Comparison of ENCODE assay signal across 11 cellular contexts in genomic region chr7:102689436-102690282, GRCh38. TPM values are rescaled to one million over a fixed set of nuclear protein-coding genes. Genes with fewer than 3 reads are reported as not detected.
DNase-seq lines count a peak whose midpoint lies in the region; ATAC-seq and TF ChIP-seq lines count a peak whose summit lies in the region.
"Not testable (repeated sequence)": the region's sequence is repeated elsewhere in the genome, so short reads cannot be mapped to it uniquely, and the experiment has no call there.
"Had no signal": no experiment of that assay in that cellular context is flagged by ENCODE, and none has a peak within 500 bp of the region (broad histone marks: within the 10 kb centered on the region; RNA-seq: fewer than 3 reads in every experiment).

No MANE protein-coding gene starts in this region.

- peak overlapping the region; percentile 58 for H3K4me3 Mint-ChIP-seq in CD4-positive, alpha-beta T cell

- H3K27me3 Mint-ChIP-seq in CD4-positive, alpha-beta T cell = not testable (repeated sequence)

- POLR2A ChIA-PET in CD4-positive, alpha-beta T cell (lab: Charles Lee) = not testable (repeated sequence)

- not testable (repeated sequence) for TF ChIP-seq CTCF in CD4-positive, alpha-beta T cell (IDR thresholded peaks at IDR 0.05); heart left ventricle (IDR thresholded peaks at IDR 0.05)

- TF ChIP-seq POLR2A in heart left ventricle (IDR thresholded peaks at IDR 0.05) = not testable (repeated sequence)

- peak overlapping the region in 2 of 12 donors; percentile 28 to 43 for H3K4me3 ChIP-seq in heart left ventricle

- H3K4me1 ChIP-seq in heart left ventricle = not testable (repeated sequence)

- not testable (repeated sequence) for H3K27ac ChIP-seq in CD4-positive, alpha-beta T cell (ENCODE audit: low read depth, low read length); heart left ventricle

- ATAC-seq in CD4-positive, alpha-beta T cell (ENCODE audit: poor library complexity) = peak; percentile 72
- ATAC-seq in GM19025 (IDR thresholded peaks at IDR 0.05; ENCODE audit: low read depth, unreplicated experiment) (peak; percentile 53), GM21619 (IDR thresholded peaks at IDR 0.05; ENCODE audit: unreplicated experiment) (peak; percentile 72), HG02970 (IDR thresholded peaks at IDR 0.05; ENCODE audit: low FRiP score, unreplicated experiment) (peak; percentile 53), HG03520 (IDR thresholded peaks at IDR 0.05; ENCODE audit: unreplicated experiment) (peak; percentile 84), heart left ventricle (peak in 3 of 4 donors; percentile 43 to 44 (median 43))

- H3K27ac Mint-ChIP-seq in CD4-positive, alpha-beta T cell = peak overlapping the region; percentile 82

- CTCF ChIA-PET in CD4-positive, alpha-beta T cell (lab: Charles Lee) = not testable (repeated sequence)

- WGBS in heart left ventricle, 4 donors = 37 to 48% methylated on average over 14 to 15 of the region's 74 CpGs; no CpG with 5 or more reads in 2 of the 4 donors

- intact Hi-C loops in CD4-positive, alpha-beta T cell (cut with DNase I, micrococcal nuclease); heart left ventricle (cut with DNase I): not testable (repeated sequence)

- not testable (repeated sequence) for H3K36me3 ChIP-seq in heart left ventricle

- DNase-seq in CD4-positive, alpha-beta T cell = peak in 2 of 10 experiments; percentile 40
- DNase-seq in activated CD4-positive, alpha-beta T cell treated with anti-CD3 and anti-CD28 coated beads for 48 hours = peak; percentile 17
- DNase-seq in heart left ventricle = peak in 1 of 5 donors; percentile 56
- peak; percentile 25 for DNase-seq in stimulated activated CD4-positive, alpha-beta T cell treated with anti-CD3 and anti-CD28 coated beads, Interleukin-15, amount 100 ng/mL, for 24 hours

- not testable (repeated sequence) for H3K9me3 Mint-ChIP-seq in CD4-positive, alpha-beta T cell

- H3K9me3 ChIP-seq in CD4-positive, alpha-beta T cell (ENCODE audit: control insufficient read depth, low read length); heart left ventricle: not testable (repeated sequence)

- not testable (repeated sequence) for H3K36me3 Mint-ChIP-seq in CD4-positive, alpha-beta T cell (ENCODE audit: low read depth)

- not testable (repeated sequence) for H3K27me3 ChIP-seq in CD4-positive, alpha-beta T cell (ENCODE audit: control insufficient read depth, insufficient read depth, low read length); heart left ventricle

- H3K4me1 Mint-ChIP-seq in CD4-positive, alpha-beta T cell (ENCODE audit: low read depth) = not testable (repeated sequence)

RNA-seq across cellular contexts. Expression of gene POLR2J2, which starts 18.2 kb away (rescaled TPM):
- total RNA-seq in CD4-positive, alpha-beta T cell = 10 to 100 TPM; 76.6 to 81.3 TPM
- 10 to 100 TPM in 1 of 9 donors, 1 to 10 TPM in 6, under 1 TPM in 1, not detected in 1; 0.79 to 12.9 (median 3.3) TPM for total RNA-seq in heart left ventricle
- polyA plus RNA-seq in heart left ventricle = 1 to 10 TPM in 1 of 2 donors, under 1 TPM in 1; 0.98 to 5.1 TPM

RNA-seq across cellular contexts. Expression of gene SPDYE2B, which starts 39.5 kb away (rescaled TPM):
- total RNA-seq in CD4-positive, alpha-beta T cell = not detected
- total RNA-seq in heart left ventricle = not detected
- polyA plus RNA-seq in heart left ventricle = not detected
- total RNA-seq: osteocyte; RPMI7951; T-helper 2 cell treated with Interferon-gamma antibody and Interleukin-4, amounts not matched to agents 100 ng/mL and 5 ng/mL, for 36 hours had no signal

RNA-seq across cellular contexts. Expression of gene UPK3BL1, which starts 47.1 kb away (rescaled TPM):
- total RNA-seq in CD4-positive, alpha-beta T cell = 10 to 100 TPM; 27.2 to 28.4 TPM
- total RNA-seq in heart left ventricle = 10 to 100 TPM in 7 of 9 donors, 1 to 10 TPM in 2; 6.0 to 29.2 (median 12.8) TPM
- polyA plus RNA-seq in heart left ventricle = 10 to 100 TPM in 1 of 2 donors, 1 to 10 TPM in 1; 8.3 to 30.9 TPM

RNA-seq across cellular contexts. Expression of gene FAM185A, which starts 59.1 kb away (rescaled TPM):
- 1 to 10 TPM; 4.5 to 4.9 TPM for total RNA-seq in CD4-positive, alpha-beta T cell
- 10 to 100 TPM in 1 of 9 donors, 1 to 10 TPM in 8; 5.6 to 10.2 (median 8.4) TPM for total RNA-seq in heart left ventricle
- polyA plus RNA-seq in heart left ventricle = 1 to 10 TPM; 3.4 to 6.0 TPM

Comparison
In these comparisons a context has a peak if more than half of its experiments do, and no peak if none do; other contexts are left out.
1. RNA of gene POLR2J2, which starts 18.2 kb away (total RNA-seq): 76.6 to 81.3 TPM in CD4-positive, alpha-beta T cell; 0.79 to 12.9 TPM in heart left ventricle; every median in the first group is over 4 times any median in the second.
2. Peak in every context shown above with its lines, with median percentiles within 50 percentile points of each other: ATAC-seq.